Comparison of ENCODE assay signal across 8 cellular contexts in the genomic region with DNA sequence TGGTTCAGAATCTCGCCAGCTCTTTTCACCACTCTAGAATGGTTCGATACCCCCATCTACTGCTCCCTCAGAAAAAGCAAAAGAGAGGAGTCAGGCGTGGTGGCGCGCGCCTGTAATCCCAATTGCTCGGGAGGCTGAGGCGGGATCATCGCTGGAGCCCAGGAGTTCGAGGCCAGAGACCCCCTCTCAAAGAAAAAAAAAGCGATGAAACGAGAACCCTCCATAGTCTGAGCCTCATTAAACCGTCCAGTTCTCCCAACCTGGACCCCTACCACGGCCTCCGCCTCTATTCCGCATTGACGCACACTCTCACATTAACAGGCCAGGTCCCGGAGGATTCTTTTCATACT. TPM values are rescaled to one million over a fixed set of nuclear protein-coding genes. Genes with fewer than 3 reads are reported as not detected.
DNase-seq lines count a peak whose midpoint lies in the region; ATAC-seq, FAIRE-seq and TF ChIP-seq lines count a peak whose summit lies in the region.

No MANE protein-coding gene starts in this region.

- H3F3A ChIP-seq in SK-N-SH (replicated peaks; ENCODE audit: insufficient read depth) = peaks cover 4% of the 10 kb centered on the region

- intact Hi-C loops in psoas muscle (cut with DNase I) = loop anchor here in 1 of 2 donors (5.0 kb wide), 1 partner anchor 88 kb away; a partner anchor contains a TSS

- in situ Hi-C loops in KBM-7 (cut with MboI; ENCODE audit: low pct_unique_long_range_greater_than_20kb, low sequenced_read_pairs) = loop anchor here (25.0 kb wide), 1 partner anchor 163 kb away; no protein-coding TSS in a partner anchor

- H3K9ac ChIP-seq in SK-N-SH = peak overlapping the region; percentile 89

- peaks cover 0 to 11% of the 10 kb centered on the region in 2 experiments; a peak in 1 of 4 replicates for H3K4me1 ChIP-seq in SK-N-SH (ENCODE audit: control insufficient read depth in 1 of 2, insufficient read depth in 2 of 2, low read depth in 1 of 2, low read length in 1 of 2)
- peaks cover 14% of the 10 kb centered on the region for H3K4me1 ChIP-seq in psoas muscle

- no peak for TF ChIP-seq RAD21 in SK-N-SH (IDR thresholded peaks at IDR 0.05; ENCODE audit: low read length)

- peak overlapping the region; percentile 81 for H3K4me2 ChIP-seq in SK-N-SH

- CTCF ChIA-PET in SK-N-SH (lab: Yijun Ruan, JAX) = interaction anchor here (0.8 to 6.5 kb wide), 7 partner anchors 30 to 192 kb away, joined by 3 to 70 read pairs (median 6); a partner anchor contains a TSS

- H3K9me3 ChIP-seq in SK-N-SH (no peaks in the 10 kb centered on the region), psoas muscle (no peaks in the 10 kb centered on the region)

- no peak for FAIRE-seq in D721Med (lab: Jason Lieb, UNC)

- no peak for ATAC-seq in psoas muscle

- TF ChIP-seq CTCF in GM12864 (IDR thresholded peaks at IDR 0.05; ENCODE audit: low read depth, low read length, missing control alignments) (no peak), SK-N-SH (IDR thresholded peaks at IDR 0.05) (no peak), fibroblast of mammary gland (conservative IDR thresholded peaks at IDR 0.05; ENCODE audit: control insufficient read depth, insufficient read depth, low read depth, low read length) (no peak), psoas muscle (IDR thresholded peaks at IDR 0.05) (no peak), D721Med (IDR thresholded peaks at IDR 0.05; ENCODE audit: insufficient read depth, missing control alignments) (no peak)

- DNase-seq in GM12864 (ENCODE audit: low read depth) (no peak), SK-N-SH (no peak), fibroblast of mammary gland (ENCODE audit: low read depth) (no peak), psoas muscle (no peak), NCI-H2029 treated with DMSO at 0.1 percent for 48 hours (lab: John Stamatoyannopoulos, UW) (no peak), SW 1271 (lab: John Stamatoyannopoulos, UW) (no peak), KBM-7 (no peak), D721Med (ENCODE audit: insufficient read length, low spot score) (no peak)

- H3K4me3 ChIP-seq in GM12864 (ENCODE audit: low read depth, low read length) (peak overlapping the region; percentile 89), SK-N-SH (ENCODE audit: low read depth in 2 of 2, low read length in 1 of 2) (peak overlapping the region; percentile 87 to 89), fibroblast of mammary gland (ENCODE audit: control insufficient read depth, low read depth, low read length) (peak overlapping the region; percentile 83), psoas muscle (peak overlapping the region; percentile 77)

- peak overlapping the region; percentile 96; the same call in 1 of the 2 replicates for H2AFZ ChIP-seq in SK-N-SH (ENCODE audit: low read depth)

- 4% methylated on average over 18 of the region's 18 CpGs for WGBS in SK-N-SH (ENCODE audit: low lambda C conversion rate)
- WGBS in psoas muscle, 3 donors = 16 to 27% (median 19%) methylated on average over 18 of the region's 18 CpGs

- no peaks in the 10 kb centered on the region for H4K20me1 ChIP-seq in SK-N-SH (ENCODE audit: insufficient read depth)

- H3K36me3 ChIP-seq in SK-N-SH (replicated peaks in 1 of 2; ENCODE audit: control insufficient read depth in 1 of 2, insufficient read depth in 2 of 2, low read length in 1 of 2) (peaks cover 0 to 4% of the 10 kb centered on the region in 2 experiments), psoas muscle (ENCODE audit: insufficient read depth in 1 of 2, low read depth in 1 of 2) (no peaks in the 10 kb centered on the region)

- no peaks in the 10 kb centered on the region for H3K9me2 ChIP-seq in SK-N-SH

- H3K79me2 ChIP-seq in SK-N-SH (ENCODE audit: insufficient read depth) = no peaks in the 10 kb centered on the region

- no peak for TF ChIP-seq EP300 in SK-N-SH (IDR thresholded peaks at IDR 0.05; ENCODE audit: borderline replicate concordance in 1 of 2, low read depth in 1 of 2, low read length in 1 of 2)

- POLR2A ChIA-PET in SK-N-SH (lab: Yijun Ruan, JAX) = interaction anchor here (0.5 to 1.4 kb wide), 2 partner anchors 19 to 192 kb away, joined by 3 to 4 read pairs; no protein-coding TSS in a partner anchor

- H3K27me3 ChIP-seq in SK-N-SH (ENCODE audit: insufficient read depth) (no peaks in the 10 kb centered on the region), psoas muscle (ENCODE audit: insufficient read depth in 3 of 3, low read length in 2 of 3) (no peaks in the 10 kb centered on the region)

- H3K27ac ChIP-seq in SK-N-SH (ENCODE audit: low read depth in 2 of 2, low read length in 1 of 2) = peak overlapping the region; percentile 87 to 88
- peak overlapping the region; percentile 75 for H3K27ac ChIP-seq in psoas muscle

TF ChIP-seq in SK-N-SH, 30 proteins besides CTCF, POLR2A, EP300 and RAD21:
- TF ChIP-seq, protein P1, sequence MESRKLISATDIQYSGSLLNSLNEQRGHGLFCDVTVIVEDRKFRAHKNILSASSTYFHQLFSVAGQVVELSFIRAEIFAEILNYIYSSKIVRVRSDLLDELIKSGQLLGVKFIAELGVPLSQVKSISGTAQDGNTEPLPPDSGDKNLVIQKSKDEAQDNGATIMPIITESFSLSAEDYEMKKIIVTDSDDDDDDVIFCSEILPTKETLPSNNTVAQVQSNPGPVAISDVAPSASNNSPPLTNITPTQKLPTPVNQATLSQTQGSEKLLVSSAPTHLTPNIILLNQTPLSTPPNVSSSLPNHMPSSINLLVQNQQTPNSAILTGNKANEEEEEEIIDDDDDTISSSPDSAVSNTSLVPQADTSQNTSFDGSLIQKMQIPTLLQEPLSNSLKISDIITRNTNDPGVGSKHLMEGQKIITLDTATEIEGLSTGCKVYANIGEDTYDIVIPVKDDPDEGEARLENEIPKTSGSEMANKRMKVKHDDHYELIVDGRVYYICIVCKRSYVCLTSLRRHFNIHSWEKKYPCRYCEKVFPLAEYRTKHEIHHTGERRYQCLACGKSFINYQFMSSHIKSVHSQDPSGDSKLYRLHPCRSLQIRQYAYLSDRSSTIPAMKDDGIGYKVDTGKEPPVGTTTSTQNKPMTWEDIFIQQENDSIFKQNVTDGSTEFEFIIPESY (IDR thresholded peaks at IDR 0.05; ENCODE audit: borderline replicate concordance, low read depth) = no peak
- TF ChIP-seq ELF1 (IDR thresholded peaks at IDR 0.05) = no peak
- no peak for TF ChIP-seq FOXJ3 (CRISPR knock-in tag; IDR thresholded peaks at IDR 0.05)
- TF ChIP-seq NRF1 (IDR thresholded peaks at IDR 0.05; ENCODE audit: low read depth, low read length) = no peak
- no peak for TF ChIP-seq CHD2 (IDR thresholded peaks at IDR 0.05; ENCODE audit: low read length, partially characterized antibody)
- TF ChIP-seq GATA2 (CRISPR knock-in tag; IDR thresholded peaks at IDR 0.05) = no peak
- no peak for TF ChIP-seq FOXM1 (IDR thresholded peaks at IDR 0.05; ENCODE audit: low read depth)

RNA-seq across cellular contexts. Expression of a gene that starts 0.4 kb away (rescaled TPM):
- polyA plus RNA-seq in SK-N-SH (2012; rRNA removed) = 7.7 and 11.7 TPM in 2 replicates
- polyA plus RNA-seq in SK-N-SH (2012; cell fraction: cytosol; rRNA removed) = 14.6 and 17.8 TPM in 2 replicates
- 1.8 and 3.8 TPM in 2 replicates for polyA plus RNA-seq in SK-N-SH (2012; cell fraction: nucleus; rRNA removed)
- total RNA-seq in psoas muscle = 1 to 10 TPM in 1 of 4 donors, under 1 TPM in 3; 0.32 to 1.1 (median 0.73) TPM
- polyA plus RNA-seq in psoas muscle = 1 to 10 TPM in 2 of 3 donors, under 1 TPM in 1; 0.87 to 3.6 (median 2.8) TPM

RNA-seq across cellular contexts. Expression of a gene that starts 0.6 kb away (rescaled TPM):
- polyA plus RNA-seq in SK-N-SH (2012; rRNA removed) = 27.9 and 47.0 TPM in 2 replicates
- polyA plus RNA-seq in SK-N-SH (2012; cell fraction: cytosol; rRNA removed) = 35.8 and 36.8 TPM in 2 replicates
- 30.8 and 43.9 TPM in 2 replicates for polyA plus RNA-seq in SK-N-SH (2012; cell fraction: nucleus; rRNA removed)
- total RNA-seq in psoas muscle = 10 to 100 TPM; 15.7 to 21.8 (median 19.1) TPM
- 10 to 100 TPM in 2 of 3 donors, 1 to 10 TPM in 1; 9.1 to 15.7 (median 12.8) TPM for polyA plus RNA-seq in psoas muscle

RNA-seq across cellular contexts. Expression of a gene that starts 51.5 kb away (rescaled TPM):
- polyA plus RNA-seq in SK-N-SH (2012; rRNA removed) (22.0 and 29.0 TPM in 2 replicates), psoas muscle (10 to 100 TPM; 29.4 to 99.3 (median 45.7) TPM)
- 19.6 and 21.2 TPM in 2 replicates for polyA plus RNA-seq in SK-N-SH (2012; cell fraction: cytosol; rRNA removed)
- 61.6 and 96.9 TPM in 2 replicates for polyA plus RNA-seq in SK-N-SH (2012; cell fraction: nucleus; rRNA removed)
- 10 to 100 TPM; 24.2 to 32.3 (median 27.4) TPM for total RNA-seq in psoas muscle
